Comparison of ENCODE assay signal across 32 cellular contexts in the genomic region with DNA sequence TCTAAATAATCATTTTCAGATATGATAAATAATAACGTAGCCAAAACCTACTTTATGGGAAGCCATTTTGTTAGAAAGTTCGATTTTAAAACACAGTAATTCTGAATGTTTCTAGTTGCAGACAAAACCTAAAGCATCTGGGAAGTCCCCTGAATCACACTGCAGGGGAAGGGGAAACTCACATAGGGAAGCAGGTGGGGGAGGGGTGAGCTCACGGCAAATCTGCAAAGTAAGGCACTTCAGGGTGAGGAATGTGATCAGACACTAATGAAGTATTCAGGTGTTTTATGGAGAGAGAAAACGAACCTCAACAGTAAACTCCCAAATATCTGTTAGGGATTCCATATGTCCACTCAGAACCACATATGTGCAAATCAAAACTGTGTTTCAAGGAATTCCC.
"Had no signal": no experiment of that assay in that cellular context is flagged by ENCODE, and none has a peak within 500 bp of the region (broad histone marks: within the 10 kb centered on the region; RNA-seq: fewer than 3 reads in every experiment).

No MANE protein-coding gene starts in this region.

- H3K27me3 Mint-ChIP-seq: stimulated activated memory B cell treated with anti-CD40 and anti-IgM and Interleukin-4, amounts not matched to agents 10 μg/mL and 1 μg/mL and 100 μg/mL, for 72 hours; T-helper 17 cell had no signal

- DNase-seq: activated CD4-positive, alpha-beta T cell treated with anti-CD3 and anti-CD28 coated beads for 1 hour; activated CD4-positive, alpha-beta T cell treated with anti-CD3 and anti-CD28 coated beads, Interleukin-2, amount 50 U/mL, for 1 hour; activated CD8-positive, alpha-beta memory T cell treated with anti-CD3 and anti-CD28 coated beads, Interleukin-2, amount 10 ng/mL, durations not matched to agents 7 days and 5 days; activated CD8-positive, alpha-beta T cell treated with anti-CD3 and anti-CD28 coated beads, Interleukin-2, amount 10 ng/mL, durations not matched to agents 7 days and 5 days; activated naive CD8-positive, alpha-beta T cell treated with anti-CD3 and anti-CD28 coated beads, Interleukin-2, amount 50 U/mL, for 24 hours; activated T-cell treated with anti-CD3 and anti-CD28 coated beads, Interleukin-2, amount 50 U/mL, for 48 hours; amygdala; caudate nucleus; cortex of kidney; foreskin keratinocyte; heart left ventricle; hypothalamus; islet precursor cell; left cardiac atrium; naive thymus-derived CD8-positive, alpha-beta T cell; occipital lobe; stimulated activated CD4-positive, alpha-beta T cell treated with anti-CD3 and anti-CD28 coated beads, Interleukin-1b, Interleukin-23, amount 100 ng/mL, for 48 hours; stimulated activated CD4-positive, alpha-beta T cell treated with anti-CD3 and anti-CD28 coated beads, Interleukin-4, amount 100 ng/mL, for 4 hours; stimulated activated CD8-positive, alpha-beta memory T cell treated with anti-CD3 and anti-CD28 coated beads, Interleukin-4, amount 100 ng/mL, for 48 hours; stimulated activated naive CD8-positive, alpha-beta T cell treated with anti-CD3 and anti-CD28 coated beads, Interleukin-15, amount 100 ng/mL, for 72 hours; substantia nigra; T-helper 17 cell; T1000; upper lobe of left lung had no signal

- H3K4me3 ChIP-seq: esophagus muscularis mucosa, heart left ventricle, right atrium auricular region, smooth muscle cell, upper lobe of left lung, vagina had no signal

- H3K4me3 Mint-ChIP-seq: activated CD8-positive, alpha-beta memory T cell treated with anti-CD3 and anti-CD28 coated beads, Interleukin-2, amount 10 ng/mL, durations not matched to agents 7 days and 5 days; activated CD8-positive, alpha-beta T cell treated with anti-CD3 and anti-CD28 coated beads, Interleukin-2, amount 10 ng/mL, durations not matched to agents 7 days and 5 days; activated naive CD4-positive, alpha-beta T cell treated with anti-CD3 and anti-CD28 coated beads, Interleukin-2, amount 50 U/mL, for 24 hours; activated naive CD8-positive, alpha-beta T cell treated with anti-CD3 and anti-CD28 coated beads, Interleukin-2, amount 50 U/mL, for 24 hours; naive thymus-derived CD8-positive, alpha-beta T cell; neural crest cell; stimulated activated memory B cell treated with anti-CD40 and anti-IgM and Interleukin-4, amounts not matched to agents 10 μg/mL and 1 μg/mL and 100 μg/mL, for 72 hours; stimulated activated naive CD8-positive, alpha-beta T cell treated with anti-CD3 and anti-CD28 coated beads, Interleukin-15, amount 100 ng/mL, for 72 hours; T-helper 17 cell had no signal

- H3K4me1 ChIP-seq: foreskin keratinocyte, upper lobe of left lung, vagina had no signal

- H3K27me3 ChIP-seq: esophagus muscularis mucosa, foreskin keratinocyte, heart left ventricle, right atrium auricular region, upper lobe of left lung, vagina had no signal

- H3K9me3 ChIP-seq: esophagus muscularis mucosa, heart left ventricle, right atrium auricular region, upper lobe of left lung, vagina had no signal

- H3K9me3 Mint-ChIP-seq: activated naive CD4-positive, alpha-beta T cell treated with anti-CD3 and anti-CD28 coated beads, Interleukin-2, amount 50 U/mL, for 24 hours; activated naive CD8-positive, alpha-beta T cell treated with anti-CD3 and anti-CD28 coated beads, Interleukin-2, amount 50 U/mL, for 24 hours; activated T-helper 2 cell treated with anti-CD3 and anti-CD28 coated beads, Interferon-gamma antibody, Interleukin-2, Interleukin-4, amounts not matched to agents 10 μg/mL and 5 μg/mL and 100 μg/mL, durations not matched to agents 14 hours and 24 hours and 36 hours; naive thymus-derived CD8-positive, alpha-beta T cell; neural crest cell; stimulated activated memory B cell treated with anti-CD40 and anti-IgM and Interleukin-4, amounts not matched to agents 10 μg/mL and 1 μg/mL and 100 μg/mL, for 72 hours; stimulated activated naive CD8-positive, alpha-beta T cell treated with anti-CD3 and anti-CD28 coated beads, Interleukin-15, amount 100 ng/mL, for 72 hours had no signal

- H3K27ac ChIP-seq: esophagus muscularis mucosa, foreskin keratinocyte, heart left ventricle, right atrium auricular region, upper lobe of left lung, vagina had no signal

- H3K4me1 Mint-ChIP-seq: activated CD8-positive, alpha-beta memory T cell treated with anti-CD3 and anti-CD28 coated beads, Interleukin-2, amount 10 ng/mL, durations not matched to agents 7 days and 5 days; activated naive CD4-positive, alpha-beta T cell treated with anti-CD3 and anti-CD28 coated beads, Interleukin-2, amount 50 U/mL, for 24 hours; activated naive CD8-positive, alpha-beta T cell treated with anti-CD3 and anti-CD28 coated beads, Interleukin-2, amount 50 U/mL, for 24 hours; naive thymus-derived CD8-positive, alpha-beta T cell; neural crest cell; stimulated activated memory B cell treated with anti-CD40 and anti-IgM and Interleukin-4, amounts not matched to agents 10 μg/mL and 1 μg/mL and 100 μg/mL, for 72 hours; stimulated activated naive CD8-positive, alpha-beta T cell treated with anti-CD3 and anti-CD28 coated beads, Interleukin-15, amount 100 ng/mL, for 72 hours; T-helper 17 cell had no signal

- H3K27ac Mint-ChIP-seq: activated CD8-positive, alpha-beta memory T cell treated with anti-CD3 and anti-CD28 coated beads, Interleukin-2, amount 10 ng/mL, durations not matched to agents 7 days and 5 days; activated CD8-positive, alpha-beta T cell treated with anti-CD3 and anti-CD28 coated beads, Interleukin-2, amount 10 ng/mL, durations not matched to agents 7 days and 5 days; activated naive CD4-positive, alpha-beta T cell treated with anti-CD3 and anti-CD28 coated beads, Interleukin-2, amount 50 U/mL, for 24 hours; activated naive CD8-positive, alpha-beta T cell treated with anti-CD3 and anti-CD28 coated beads, Interleukin-2, amount 50 U/mL, for 24 hours; activated T-helper 2 cell treated with anti-CD3 and anti-CD28 coated beads, Interferon-gamma antibody, Interleukin-2, Interleukin-4, amounts not matched to agents 10 μg/mL and 5 μg/mL and 100 μg/mL, durations not matched to agents 14 hours and 24 hours and 36 hours; naive thymus-derived CD8-positive, alpha-beta T cell; stimulated activated memory B cell treated with anti-CD40 and anti-IgM and Interleukin-4, amounts not matched to agents 10 μg/mL and 1 μg/mL and 100 μg/mL, for 72 hours; stimulated activated naive CD8-positive, alpha-beta T cell treated with anti-CD3 and anti-CD28 coated beads, Interleukin-15, amount 100 ng/mL, for 72 hours; T-helper 17 cell had no signal

- H3K36me3 Mint-ChIP-seq: activated CD8-positive, alpha-beta memory T cell treated with anti-CD3 and anti-CD28 coated beads, Interleukin-2, amount 10 ng/mL, durations not matched to agents 7 days and 5 days; activated naive CD4-positive, alpha-beta T cell treated with anti-CD3 and anti-CD28 coated beads, Interleukin-2, amount 50 U/mL, for 24 hours; naive thymus-derived CD8-positive, alpha-beta T cell; stimulated activated memory B cell treated with anti-CD40 and anti-IgM and Interleukin-4, amounts not matched to agents 10 μg/mL and 1 μg/mL and 100 μg/mL, for 72 hours had no signal

- H3K4me2 ChIP-seq: smooth muscle cell had no signal

- H3K36me3 ChIP-seq: esophagus muscularis mucosa, heart left ventricle, right atrium auricular region, upper lobe of left lung, vagina had no signal
